17 cellular contexts compared by ENCODE assay signal in the genomic region with DNA sequence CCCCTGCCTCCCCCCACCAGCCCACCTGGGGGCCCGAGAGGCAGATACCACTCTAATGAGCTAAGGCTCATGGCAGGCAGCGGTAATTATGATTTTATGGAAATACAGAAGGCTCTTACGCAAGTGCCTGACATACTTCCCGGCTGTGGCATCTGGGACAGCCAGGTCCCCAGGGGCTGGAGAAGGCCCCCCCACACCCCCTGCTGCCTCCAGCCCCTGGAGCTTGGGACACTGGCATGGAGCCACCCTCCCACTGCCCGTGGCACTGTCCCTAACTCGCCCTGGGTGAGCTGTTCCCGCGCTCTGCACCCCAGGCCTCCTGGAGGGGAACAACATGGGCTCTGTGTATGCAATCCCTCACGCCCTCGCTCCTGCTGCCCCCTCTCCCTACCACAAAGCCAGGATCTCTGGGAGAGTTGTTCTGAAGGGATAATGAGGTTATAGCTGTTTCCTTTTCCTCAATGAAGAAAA. TPM values are rescaled to one million over a fixed set of nuclear protein-coding genes. Genes with fewer than 3 reads are reported as not detected.
DNase-seq lines count a peak whose midpoint lies in the region; ATAC-seq and TF ChIP-seq lines count a peak whose summit lies in the region.
"Had no signal": no experiment of that assay in that cellular context is flagged by ENCODE, and none has a peak within 500 bp of the region (broad histone marks: within the 10 kb centered on the region; RNA-seq: fewer than 3 reads in every experiment).

No MANE protein-coding gene starts in this region.

- no peaks in the 10 kb centered on the region for H3F3A ChIP-seq in neural cell (ENCODE audit: insufficient read depth, low read length, poor library complexity, severe bottlenecking)

- TF ChIP-seq RAD21 in neural cell (conservative IDR thresholded peaks at IDR 0.05): no peak

- no peak for TF ChIP-seq EP300 in neural cell (conservative IDR thresholded peaks at IDR 0.05; ENCODE audit: poor library complexity, severe bottlenecking)

- no peak for DNase-seq in A673 (ENCODE audit: low spot score)
- no peak for DNase-seq in HFFc6
- no peak for DNase-seq in CD8-positive, alpha-beta T cell
- DNase-seq in NK-92 treated with Interleukin-12 subunit alpha and Interleukin-12 subunit beta, amount 100 ng/mL, for 24 hours (lab: John Stamatoyannopoulos, UW): no peak
- DNase-seq in activated CD4-positive, CD25-positive, alpha-beta regulatory T cell (lab: John Stamatoyannopoulos, UW): no peak
- DNase-seq: activated CD8-positive, alpha-beta memory T cell treated with anti-CD3 and anti-CD28 coated beads for 24 hours; activated effector memory CD4-positive, alpha-beta T cell treated with Interleukin-2 at 50 U/mL for 16 hours; KG1; NCI-H187 treated with DMSO at 0.1 percent for 48 hours; NCI-H510A had no signal

- BruUV-seq in A673 (replicated peaks; lab: Mats Ljungman, UMichigan): no TSS peak

- H3K27me3 Mint-ChIP-seq in HFFc6 (ENCODE audit: insufficient read depth) (peaks cover 5% of the 10 kb centered on the region), brain (peaks cover 17% of the 10 kb centered on the region)
- H3K27me3 Mint-ChIP-seq in CD8-positive, alpha-beta T cell (ENCODE audit: low read depth): peaks cover 18% of the 10 kb centered on the region

- H2AFZ ChIP-seq in neural cell (ENCODE audit: low read depth, low read length): no peak overlapping the region

- H3K4me3 Mint-ChIP-seq in HFFc6: no peak overlapping the region
- peak overlapping the region; percentile 37 to 72 (median 60) for H3K4me3 Mint-ChIP-seq in brain
- no peak overlapping the region for H3K4me3 Mint-ChIP-seq in CD8-positive, alpha-beta T cell
- H3K4me3 Mint-ChIP-seq: stimulated activated memory B cell treated with anti-CD40 and anti-IgM and Interleukin-4, amounts not matched to agents 10 μg/mL and 1 μg/mL and 100 μg/mL, for 72 hours had no signal

- H3K27ac Mint-ChIP-seq in HFFc6 (0 out of 2 replicates have a peak overlapping the region, but pooled peaks have one; percentile 61), brain (peak overlapping the region; percentile 10 to 72 (median 64))
- H3K27ac Mint-ChIP-seq in CD8-positive, alpha-beta T cell: no peak overlapping the region
- H3K27ac Mint-ChIP-seq: stimulated activated memory B cell treated with anti-CD40 and anti-IgM and Interleukin-4, amounts not matched to agents 10 μg/mL and 1 μg/mL and 100 μg/mL, for 72 hours had no signal

- no peaks in the 10 kb centered on the region for H4K20me1 ChIP-seq in neural cell (ENCODE audit: insufficient read depth)

- H3K9me3 Mint-ChIP-seq in HFFc6 (no peaks in the 10 kb centered on the region; the same call in 1 of the 2 replicates), brain (peaks cover 0 to 3% (median 0%) of the 10 kb centered on the region in 5 experiments)
- H3K9me3 Mint-ChIP-seq in CD8-positive, alpha-beta T cell: no peaks in the 10 kb centered on the region
- H3K9me3 Mint-ChIP-seq: stimulated activated memory B cell treated with anti-CD40 and anti-IgM and Interleukin-4, amounts not matched to agents 10 μg/mL and 1 μg/mL and 100 μg/mL, for 72 hours had no signal

- no peaks in the 10 kb centered on the region for H3K9me3 ChIP-seq in A673 (ENCODE audit: low read depth, low read length, poor library complexity, severe bottlenecking)
- H3K9me3 ChIP-seq in neural cell (ENCODE audit: low read length): no peaks in the 10 kb centered on the region
- no peaks in the 10 kb centered on the region for H3K9me3 ChIP-seq in CD8-positive, alpha-beta T cell (ENCODE audit: low read length)

- ATAC-seq in CD8-positive, alpha-beta T cell: no peak
- ATAC-seq in GM19395 (IDR thresholded peaks at IDR 0.05; ENCODE audit: unreplicated experiment): no peak

- TF ChIP-seq CTCF in A673 (conservative IDR thresholded peaks at IDR 0.05; ENCODE audit: low read depth, low read length): no peak
- TF ChIP-seq CTCF in HFFc6 (IDR thresholded peaks at IDR 0.05): no peak
- no peak for TF ChIP-seq CTCF in brain (conservative IDR thresholded peaks at IDR 0.05)
- TF ChIP-seq CTCF in neural cell (IDR thresholded peaks at IDR 0.05; ENCODE audit: poor library complexity, severe bottlenecking): no peak
- no peak for TF ChIP-seq CTCF in CD8-positive, alpha-beta T cell (IDR thresholded peaks at IDR 0.05)

- H3K4me1 Mint-ChIP-seq in HFFc6 (ENCODE audit: low read depth) (peaks cover 27% of the 10 kb centered on the region), brain (peaks cover 51% of the 10 kb centered on the region)
- H3K4me1 Mint-ChIP-seq in CD8-positive, alpha-beta T cell (ENCODE audit: low read depth): peaks cover 17% of the 10 kb centered on the region

- H3K27me3 ChIP-seq in A673 (replicated peaks; ENCODE audit: insufficient read depth, low read depth, low read length, poor library complexity) (no peaks in the 10 kb centered on the region), neural cell (ENCODE audit: insufficient read depth, low read depth, low read length) (peaks cover 5% of the 10 kb centered on the region)
- H3K27me3 ChIP-seq in CD8-positive, alpha-beta T cell (ENCODE audit: insufficient read depth, low read length): peaks cover 4% of the 10 kb centered on the region

- peaks cover 18% of the 10 kb centered on the region for H3K4me1 ChIP-seq in A673 (ENCODE audit: insufficient read depth, low read length, poor library complexity, severe bottlenecking)
- peaks cover 23% of the 10 kb centered on the region for H3K4me1 ChIP-seq in CD8-positive, alpha-beta T cell (ENCODE audit: insufficient read depth, low read length)

- intact Hi-C loops in A673 (cut with micrococcal nuclease; ENCODE audit: unreplicated experiment): no loop called here
- intact Hi-C loops in CD8-positive, alpha-beta T cell (cut with DNase I, micrococcal nuclease): loop anchor here in 1 of 2 experiments (5.0 kb wide), 1 partner anchor 164 kb away; no protein-coding TSS in a partner anchor

- CTCF ChIA-PET in A673 (lab: Charles Lee): interaction anchor here (0.6 to 1.3 kb wide), 5 partner anchors 24 to 1124 kb away, joined by 3 to 5 read pairs (median 4); no protein-coding TSS in a partner anchor
- CTCF ChIA-PET in CD8-positive, alpha-beta T cell (lab: Charles Lee): interaction anchor here (0.7 to 20.4 kb wide), 11 partner anchors 9 to 248 kb away, joined by 3 to 429 read pairs (median 9); no protein-coding TSS in a partner anchor

- H3K27ac ChIP-seq in A673 (ENCODE audit: low read depth, low read length, poor library complexity, severe bottlenecking): peak overlapping the region; percentile 58
- no peak overlapping the region for H3K27ac ChIP-seq in neural cell (ENCODE audit: low read length)
- no peak overlapping the region for H3K27ac ChIP-seq in CD8-positive, alpha-beta T cell (ENCODE audit: low read depth, low read length)
- H3K27ac ChIP-seq: epithelial cell of prostate, HL-60 had no signal

- H3K36me3 ChIP-seq in A673 (ENCODE audit: insufficient read depth, low read length, poor library complexity, severe bottlenecking): no peaks in the 10 kb centered on the region
- H3K36me3 ChIP-seq in neural cell (ENCODE audit: insufficient read depth, low read length): no peaks in the 10 kb centered on the region
- no peaks in the 10 kb centered on the region for H3K36me3 ChIP-seq in CD8-positive, alpha-beta T cell (ENCODE audit: insufficient read depth, low read length)

- no peak overlapping the region for H3K4me2 ChIP-seq in neural cell (ENCODE audit: low read length)

- H3K9me2 ChIP-seq in neural cell (ENCODE audit: insufficient read depth, low read length): no peaks in the 10 kb centered on the region

- POLR2A ChIA-PET in A673 (lab: Charles Lee; ENCODE audit: low non-redundant PET): no interaction called here
- POLR2A ChIA-PET in CD8-positive, alpha-beta T cell (lab: Charles Lee): interaction anchor here (0.6 to 1.6 kb wide), 2 partner anchors 31 kb away, joined by 3 to 10 read pairs; a partner anchor contains a TSS

- no peaks in the 10 kb centered on the region for H3K36me3 Mint-ChIP-seq in HFFc6 (ENCODE audit: low read depth)
- H3K36me3 Mint-ChIP-seq in brain: no peaks in the 10 kb centered on the region
- H3K36me3 Mint-ChIP-seq in CD8-positive, alpha-beta T cell: no peaks in the 10 kb centered on the region
- H3K36me3 Mint-ChIP-seq: stimulated activated memory B cell treated with anti-CD40 and anti-IgM and Interleukin-4, amounts not matched to agents 10 μg/mL and 1 μg/mL and 100 μg/mL, for 72 hours had no signal

- H3K4me3 ChIP-seq in A673 (ENCODE audit: low read depth, low read length, poor library complexity, severe bottlenecking) (no peak overlapping the region), neural cell (ENCODE audit: low read length) (peak overlapping the region; percentile 7)
- H3K4me3 ChIP-seq in CD8-positive, alpha-beta T cell (ENCODE audit: low read depth, low read length): no peak overlapping the region

- H3K9ac ChIP-seq in neural cell (ENCODE audit: low read length): no peak overlapping the region

- H3K79me2 ChIP-seq in neural cell (replicated peaks; ENCODE audit: insufficient read depth, low read length): no peaks in the 10 kb centered on the region

TF ChIP-seq in neural cell, 6 proteins besides CTCF, POLR2A, EP300 and RAD21 (continues in another document):
- TF ChIP-seq SMC3 (conservative IDR thresholded peaks at IDR 0.05; ENCODE audit: poor library complexity) (no peak), TAF1 (IDR thresholded peaks at IDR 0.05; ENCODE audit: low read depth) (no peak), MXI1 (conservative IDR thresholded peaks at IDR 0.05; ENCODE audit: poor library complexity, severe bottlenecking) (no peak), POLR2AphosphoS5 (IDR thresholded peaks at IDR 0.05) (no peak)

RNA-seq across cellular contexts. Expression of a gene that starts 5.4 kb away (rescaled TPM):
- 1.3 and 2.8 TPM in 2 replicates for total RNA-seq in A673 (2021)
- not detected for total RNA-seq in HFFc6 (2021; fragmentation: NEBNext Ultra II Directional; extraction: Animal tissue kit (Norgen Biotek cat#: 25700))
- polyA plus RNA-seq in brain (ENCODE audit: insufficient read depth, low read depth, low replicate concordance) (19.5 TPM), neural cell (not detected in 2 replicates)
- polyA minus RNA-seq in neural cell: not detected in 2 replicates
- under 1 TPM; 0.11 to 0.17 TPM for total RNA-seq in CD8-positive, alpha-beta T cell
- total RNA-seq: glomerular endothelial cell had no signal

RNA-seq across cellular contexts. Expression of a gene that starts 31.0 kb away (rescaled TPM):
- 950 and 1,115 TPM in 2 replicates for total RNA-seq in A673 (2021)
- total RNA-seq in HFFc6 (2021; fragmentation: NEBNext Ultra II Directional; extraction: Animal tissue kit (Norgen Biotek cat#: 25700)): 1,000 to 10,000 TPM; 1,574 to 1,911 (median 1,762) TPM
- polyA plus RNA-seq in brain (ENCODE audit: insufficient read depth, low read depth, low replicate concordance): 2,935 TPM
- polyA plus RNA-seq in neural cell: 1,422 and 1,623 TPM in 2 replicates
- 512 and 605 TPM in 2 replicates for polyA minus RNA-seq in neural cell
- 1,000 to 10,000 TPM; 3,808 to 3,896 TPM for total RNA-seq in CD8-positive, alpha-beta T cell

RNA-seq across cellular contexts. Expression of a gene that starts 33.7 kb away (rescaled TPM):
- 8.0 and 10.4 TPM in 2 replicates for total RNA-seq in A673 (2021)
- 1 to 10 TPM; 5.1 to 7.0 (median 6.1) TPM for total RNA-seq in HFFc6 (2021; fragmentation: NEBNext Ultra II Directional; extraction: Animal tissue kit (Norgen Biotek cat#: 25700))
- polyA plus RNA-seq in brain (ENCODE audit: insufficient read depth, low read depth, low replicate concordance): 20.8 TPM
- polyA plus RNA-seq in neural cell: 18.9 and 29.1 TPM in 2 replicates
- 41.4 and 44.1 TPM in 2 replicates for polyA minus RNA-seq in neural cell
- 10 to 100 TPM in 1 of 2 experiments, 1 to 10 TPM in 1; 9.1 to 11.8 TPM for total RNA-seq in CD8-positive, alpha-beta T cell

Comparison
In these comparisons a context has a peak if more than half of its experiments do, and no peak if none do; other contexts are left out.
1. H3K4me3 Mint-ChIP-seq: peak in brain (5 of 5); none in HFFc6 (single experiment) and CD8-positive, alpha-beta T cell (single experiment).